ENCODE assay signal across 1 cellular context in the genomic region with DNA sequence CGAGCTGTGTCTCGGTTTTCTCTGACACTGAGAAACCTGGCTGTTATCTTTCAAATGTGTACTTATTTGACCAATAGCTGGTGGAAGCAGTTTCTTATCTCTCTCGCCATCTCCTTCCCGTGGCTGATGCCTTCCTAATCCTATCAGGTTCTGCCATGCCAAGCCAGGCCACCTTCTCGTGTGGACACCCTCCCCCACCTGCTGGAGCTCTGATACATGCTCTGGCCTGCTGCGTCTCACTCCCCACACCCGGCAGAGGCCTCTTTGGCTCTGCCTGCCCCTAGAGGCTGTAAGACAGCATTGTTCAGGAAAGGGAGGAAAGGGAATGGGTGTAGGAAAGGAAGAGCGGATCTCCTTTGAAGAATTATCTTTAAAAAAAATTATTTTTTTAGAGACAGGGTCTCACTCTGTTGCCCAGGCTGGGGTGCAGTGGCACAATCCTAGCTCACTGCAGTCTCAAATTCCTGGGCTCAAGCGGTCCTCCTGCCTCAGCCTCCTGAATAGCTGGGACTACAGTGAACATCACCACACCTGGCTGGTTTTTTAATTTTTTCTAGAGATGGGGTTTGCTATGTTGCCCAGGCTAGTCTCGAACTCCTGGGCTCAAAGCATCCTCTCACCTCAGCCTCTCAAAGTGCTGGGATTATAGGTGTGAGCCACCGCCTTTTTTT.
TF ChIP-seq lines count a peak whose summit lies in the region.

No MANE protein-coding gene starts in this region.

TF ChIP-seq in HepG2, 621 proteins besides CTCF, POLR2A, EP300 and RAD21 (continued from another document and continues in another):
- TF ChIP-seq, protein P1, sequence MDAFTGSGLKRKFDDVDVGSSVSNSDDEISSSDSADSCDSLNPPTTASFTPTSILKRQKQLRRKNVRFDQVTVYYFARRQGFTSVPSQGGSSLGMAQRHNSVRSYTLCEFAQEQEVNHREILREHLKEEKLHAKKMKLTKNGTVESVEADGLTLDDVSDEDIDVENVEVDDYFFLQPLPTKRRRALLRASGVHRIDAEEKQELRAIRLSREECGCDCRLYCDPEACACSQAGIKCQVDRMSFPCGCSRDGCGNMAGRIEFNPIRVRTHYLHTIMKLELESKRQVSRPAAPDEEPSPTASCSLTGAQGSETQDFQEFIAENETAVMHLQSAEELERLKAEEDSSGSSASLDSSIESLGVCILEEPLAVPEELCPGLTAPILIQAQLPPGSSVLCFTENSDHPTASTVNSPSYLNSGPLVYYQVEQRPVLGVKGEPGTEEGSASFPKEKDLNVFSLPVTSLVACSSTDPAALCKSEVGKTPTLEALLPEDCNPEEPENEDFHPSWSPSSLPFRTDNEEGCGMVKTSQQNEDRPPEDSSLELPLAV (CRISPR knock-in tag; conservative IDR thresholded peaks at IDR 0.05; ENCODE audit: low read depth) = no peak
- TF ChIP-seq RXRB (CRISPR knock-in tag; IDR thresholded peaks at IDR 0.05; ENCODE audit: borderline replicate concordance) = peak; percentile 58; the same call in 1 of the 2 replicates
- TF ChIP-seq, protein P2, sequence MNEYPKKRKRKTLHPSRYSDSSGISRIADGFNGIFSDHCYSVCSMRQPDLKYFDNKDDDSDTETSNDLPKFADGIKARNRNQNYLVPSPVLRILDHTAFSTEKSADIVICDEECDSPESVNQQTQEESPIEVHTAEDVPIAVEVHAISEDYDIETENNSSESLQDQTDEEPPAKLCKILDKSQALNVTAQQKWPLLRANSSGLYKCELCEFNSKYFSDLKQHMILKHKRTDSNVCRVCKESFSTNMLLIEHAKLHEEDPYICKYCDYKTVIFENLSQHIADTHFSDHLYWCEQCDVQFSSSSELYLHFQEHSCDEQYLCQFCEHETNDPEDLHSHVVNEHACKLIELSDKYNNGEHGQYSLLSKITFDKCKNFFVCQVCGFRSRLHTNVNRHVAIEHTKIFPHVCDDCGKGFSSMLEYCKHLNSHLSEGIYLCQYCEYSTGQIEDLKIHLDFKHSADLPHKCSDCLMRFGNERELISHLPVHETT (CRISPR knock-in tag; conservative IDR thresholded peaks at IDR 0.05) = 0 out of 2 replicates have a peak, but pooled peaks have one; percentile 51
- no peak for TF ChIP-seq PAX8 (CRISPR knock-in tag; IDR thresholded peaks at IDR 0.05; ENCODE audit: borderline replicate concordance)
- no peak for TF ChIP-seq KLF16 (CRISPR knock-in tag; IDR thresholded peaks at IDR 0.05)
- no peak for TF ChIP-seq AKAP8 (CRISPR knock-in tag; IDR thresholded peaks at IDR 0.05)
- no peak for TF ChIP-seq MAFG (CRISPR knock-in tag; IDR thresholded peaks at IDR 0.05)
- TF ChIP-seq, protein P3, sequence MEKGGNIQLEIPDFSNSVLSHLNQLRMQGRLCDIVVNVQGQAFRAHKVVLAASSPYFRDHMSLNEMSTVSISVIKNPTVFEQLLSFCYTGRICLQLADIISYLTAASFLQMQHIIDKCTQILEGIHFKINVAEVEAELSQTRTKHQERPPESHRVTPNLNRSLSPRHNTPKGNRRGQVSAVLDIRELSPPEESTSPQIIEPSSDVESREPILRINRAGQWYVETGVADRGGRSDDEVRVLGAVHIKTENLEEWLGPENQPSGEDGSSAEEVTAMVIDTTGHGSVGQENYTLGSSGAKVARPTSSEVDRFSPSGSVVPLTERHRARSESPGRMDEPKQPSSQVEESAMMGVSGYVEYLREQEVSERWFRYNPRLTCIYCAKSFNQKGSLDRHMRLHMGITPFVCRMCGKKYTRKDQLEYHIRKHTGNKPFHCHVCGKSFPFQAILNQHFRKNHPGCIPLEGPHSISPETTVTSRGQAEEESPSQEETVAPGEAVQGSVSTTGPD (CRISPR knock-in tag; IDR thresholded peaks at IDR 0.05) = no peak
- TF ChIP-seq CENPT (CRISPR knock-in tag; IDR thresholded peaks at IDR 0.05; ENCODE audit: low read depth) = no peak
- TF ChIP-seq ZNF331 (CRISPR knock-in tag; IDR thresholded peaks at IDR 0.05) = peak; percentile 66; the same call in 1 of the 2 replicates
- TF ChIP-seq, protein P4, sequence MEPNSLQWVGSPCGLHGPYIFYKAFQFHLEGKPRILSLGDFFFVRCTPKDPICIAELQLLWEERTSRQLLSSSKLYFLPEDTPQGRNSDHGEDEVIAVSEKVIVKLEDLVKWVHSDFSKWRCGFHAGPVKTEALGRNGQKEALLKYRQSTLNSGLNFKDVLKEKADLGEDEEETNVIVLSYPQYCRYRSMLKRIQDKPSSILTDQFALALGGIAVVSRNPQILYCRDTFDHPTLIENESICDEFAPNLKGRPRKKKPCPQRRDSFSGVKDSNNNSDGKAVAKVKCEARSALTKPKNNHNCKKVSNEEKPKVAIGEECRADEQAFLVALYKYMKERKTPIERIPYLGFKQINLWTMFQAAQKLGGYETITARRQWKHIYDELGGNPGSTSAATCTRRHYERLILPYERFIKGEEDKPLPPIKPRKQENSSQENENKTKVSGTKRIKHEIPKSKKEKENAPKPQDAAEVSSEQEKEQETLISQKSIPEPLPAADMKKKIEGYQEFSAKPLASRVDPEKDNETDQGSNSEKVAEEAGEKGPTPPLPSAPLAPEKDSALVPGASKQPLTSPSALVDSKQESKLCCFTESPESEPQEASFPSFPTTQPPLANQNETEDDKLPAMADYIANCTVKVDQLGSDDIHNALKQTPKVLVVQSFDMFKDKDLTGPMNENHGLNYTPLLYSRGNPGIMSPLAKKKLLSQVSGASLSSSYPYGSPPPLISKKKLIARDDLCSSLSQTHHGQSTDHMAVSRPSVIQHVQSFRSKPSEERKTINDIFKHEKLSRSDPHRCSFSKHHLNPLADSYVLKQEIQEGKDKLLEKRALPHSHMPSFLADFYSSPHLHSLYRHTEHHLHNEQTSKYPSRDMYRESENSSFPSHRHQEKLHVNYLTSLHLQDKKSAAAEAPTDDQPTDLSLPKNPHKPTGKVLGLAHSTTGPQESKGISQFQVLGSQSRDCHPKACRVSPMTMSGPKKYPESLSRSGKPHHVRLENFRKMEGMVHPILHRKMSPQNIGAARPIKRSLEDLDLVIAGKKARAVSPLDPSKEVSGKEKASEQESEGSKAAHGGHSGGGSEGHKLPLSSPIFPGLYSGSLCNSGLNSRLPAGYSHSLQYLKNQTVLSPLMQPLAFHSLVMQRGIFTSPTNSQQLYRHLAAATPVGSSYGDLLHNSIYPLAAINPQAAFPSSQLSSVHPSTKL (CRISPR knock-in tag; IDR thresholded peaks at IDR 0.05) = peak; percentile 52; the same call in 1 of the 2 replicates
- no peak for TF ChIP-seq ZNF20 (CRISPR knock-in tag; IDR thresholded peaks at IDR 0.05)
- TF ChIP-seq, protein P5, sequence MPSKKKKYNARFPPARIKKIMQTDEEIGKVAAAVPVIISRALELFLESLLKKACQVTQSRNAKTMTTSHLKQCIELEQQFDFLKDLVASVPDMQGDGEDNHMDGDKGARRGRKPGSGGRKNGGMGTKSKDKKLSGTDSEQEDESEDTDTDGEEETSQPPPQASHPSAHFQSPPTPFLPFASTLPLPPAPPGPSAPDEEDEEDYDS (CRISPR knock-in tag; IDR thresholded peaks at IDR 0.05) = 0 out of 2 replicates have a peak, but pooled peaks have one; percentile 44
- no peak for TF ChIP-seq ZNF326 (CRISPR knock-in tag; IDR thresholded peaks at IDR 0.05; ENCODE audit: borderline replicate concordance)
- no peak for TF ChIP-seq ZFP36L2 (CRISPR knock-in tag; IDR thresholded peaks at IDR 0.05)
- TF ChIP-seq, protein P6, sequence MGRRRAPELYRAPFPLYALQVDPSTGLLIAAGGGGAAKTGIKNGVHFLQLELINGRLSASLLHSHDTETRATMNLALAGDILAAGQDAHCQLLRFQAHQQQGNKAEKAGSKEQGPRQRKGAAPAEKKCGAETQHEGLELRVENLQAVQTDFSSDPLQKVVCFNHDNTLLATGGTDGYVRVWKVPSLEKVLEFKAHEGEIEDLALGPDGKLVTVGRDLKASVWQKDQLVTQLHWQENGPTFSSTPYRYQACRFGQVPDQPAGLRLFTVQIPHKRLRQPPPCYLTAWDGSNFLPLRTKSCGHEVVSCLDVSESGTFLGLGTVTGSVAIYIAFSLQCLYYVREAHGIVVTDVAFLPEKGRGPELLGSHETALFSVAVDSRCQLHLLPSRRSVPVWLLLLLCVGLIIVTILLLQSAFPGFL (CRISPR knock-in tag; IDR thresholded peaks at IDR 0.05) = no peak
- TF ChIP-seq, protein P7, sequence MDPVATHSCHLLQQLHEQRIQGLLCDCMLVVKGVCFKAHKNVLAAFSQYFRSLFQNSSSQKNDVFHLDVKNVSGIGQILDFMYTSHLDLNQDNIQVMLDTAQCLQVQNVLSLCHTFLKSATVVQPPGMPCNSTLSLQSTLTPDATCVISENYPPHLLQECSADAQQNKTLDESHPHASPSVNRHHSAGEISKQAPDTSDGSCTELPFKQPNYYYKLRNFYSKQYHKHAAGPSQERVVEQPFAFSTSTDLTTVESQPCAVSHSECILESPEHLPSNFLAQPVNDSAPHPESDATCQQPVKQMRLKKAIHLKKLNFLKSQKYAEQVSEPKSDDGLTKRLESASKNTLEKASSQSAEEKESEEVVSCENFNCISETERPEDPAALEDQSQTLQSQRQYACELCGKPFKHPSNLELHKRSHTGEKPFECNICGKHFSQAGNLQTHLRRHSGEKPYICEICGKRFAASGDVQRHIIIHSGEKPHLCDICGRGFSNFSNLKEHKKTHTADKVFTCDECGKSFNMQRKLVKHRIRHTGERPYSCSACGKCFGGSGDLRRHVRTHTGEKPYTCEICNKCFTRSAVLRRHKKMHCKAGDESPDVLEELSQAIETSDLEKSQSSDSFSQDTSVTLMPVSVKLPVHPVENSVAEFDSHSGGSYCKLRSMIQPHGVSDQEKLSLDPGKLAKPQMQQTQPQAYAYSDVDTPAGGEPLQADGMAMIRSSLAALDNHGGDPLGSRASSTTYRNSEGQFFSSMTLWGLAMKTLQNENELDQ (CRISPR knock-in tag; IDR thresholded peaks at IDR 0.05; ENCODE audit: borderline replicate concordance) = no peak
- TF ChIP-seq ZNF235 (CRISPR knock-in tag; IDR thresholded peaks at IDR 0.05; ENCODE audit: borderline replicate concordance) = no peak
- no peak for TF ChIP-seq HIVEP1 (CRISPR knock-in tag; IDR thresholded peaks at IDR 0.05)
- no peak for TF ChIP-seq ZNF234 (CRISPR knock-in tag; conservative IDR thresholded peaks at IDR 0.05)
- peak; percentile 49; the same call in 1 of the 2 replicates for TF ChIP-seq ZFY (CRISPR knock-in tag; IDR thresholded peaks at IDR 0.05)
- TF ChIP-seq, protein P8, sequence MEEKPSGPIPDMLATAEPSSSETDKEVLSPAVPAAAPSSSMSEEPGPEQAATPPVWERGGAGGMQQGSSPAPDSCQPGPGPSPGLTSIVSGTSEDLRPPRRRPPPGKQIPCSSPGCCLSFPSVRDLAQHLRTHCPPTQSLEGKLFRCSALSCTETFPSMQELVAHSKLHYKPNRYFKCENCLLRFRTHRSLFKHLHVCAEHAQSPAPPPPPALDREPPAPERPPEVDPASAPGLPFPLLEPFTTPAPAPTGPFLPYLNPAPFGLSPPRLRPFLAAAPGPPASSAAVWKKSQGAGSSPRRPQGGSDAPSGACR (CRISPR knock-in tag; IDR thresholded peaks at IDR 0.05) = 0 out of 2 replicates have a peak, but pooled peaks have one; percentile 51
- no peak for TF ChIP-seq ZNF547 (CRISPR knock-in tag; IDR thresholded peaks at IDR 0.05)
- TF ChIP-seq NFE2L2 (IDR thresholded peaks at IDR 0.05; ENCODE audit: low read length) = no peak
- no peak for TF ChIP-seq KAT2B (IDR thresholded peaks at IDR 0.05; ENCODE audit: borderline replicate concordance, low read depth, low read length)
- peak; percentile 47; the same call in 1 of the 2 replicates for TF ChIP-seq SPEN (CRISPR knock-in tag; IDR thresholded peaks at IDR 0.05; ENCODE audit: low read depth)
- peak; percentile 73; the same call in 1 of the 2 replicates for TF ChIP-seq KDM2A (CRISPR knock-in tag; IDR thresholded peaks at IDR 0.05; ENCODE audit: borderline replicate concordance, low read depth)
- TF ChIP-seq CBX1 (IDR thresholded peaks at IDR 0.05; ENCODE audit: low read depth) = no peak
- no peak for TF ChIP-seq GFI1 (CRISPR knock-in tag; IDR thresholded peaks at IDR 0.05; ENCODE audit: borderline replicate concordance)
- TF ChIP-seq, protein P9, sequence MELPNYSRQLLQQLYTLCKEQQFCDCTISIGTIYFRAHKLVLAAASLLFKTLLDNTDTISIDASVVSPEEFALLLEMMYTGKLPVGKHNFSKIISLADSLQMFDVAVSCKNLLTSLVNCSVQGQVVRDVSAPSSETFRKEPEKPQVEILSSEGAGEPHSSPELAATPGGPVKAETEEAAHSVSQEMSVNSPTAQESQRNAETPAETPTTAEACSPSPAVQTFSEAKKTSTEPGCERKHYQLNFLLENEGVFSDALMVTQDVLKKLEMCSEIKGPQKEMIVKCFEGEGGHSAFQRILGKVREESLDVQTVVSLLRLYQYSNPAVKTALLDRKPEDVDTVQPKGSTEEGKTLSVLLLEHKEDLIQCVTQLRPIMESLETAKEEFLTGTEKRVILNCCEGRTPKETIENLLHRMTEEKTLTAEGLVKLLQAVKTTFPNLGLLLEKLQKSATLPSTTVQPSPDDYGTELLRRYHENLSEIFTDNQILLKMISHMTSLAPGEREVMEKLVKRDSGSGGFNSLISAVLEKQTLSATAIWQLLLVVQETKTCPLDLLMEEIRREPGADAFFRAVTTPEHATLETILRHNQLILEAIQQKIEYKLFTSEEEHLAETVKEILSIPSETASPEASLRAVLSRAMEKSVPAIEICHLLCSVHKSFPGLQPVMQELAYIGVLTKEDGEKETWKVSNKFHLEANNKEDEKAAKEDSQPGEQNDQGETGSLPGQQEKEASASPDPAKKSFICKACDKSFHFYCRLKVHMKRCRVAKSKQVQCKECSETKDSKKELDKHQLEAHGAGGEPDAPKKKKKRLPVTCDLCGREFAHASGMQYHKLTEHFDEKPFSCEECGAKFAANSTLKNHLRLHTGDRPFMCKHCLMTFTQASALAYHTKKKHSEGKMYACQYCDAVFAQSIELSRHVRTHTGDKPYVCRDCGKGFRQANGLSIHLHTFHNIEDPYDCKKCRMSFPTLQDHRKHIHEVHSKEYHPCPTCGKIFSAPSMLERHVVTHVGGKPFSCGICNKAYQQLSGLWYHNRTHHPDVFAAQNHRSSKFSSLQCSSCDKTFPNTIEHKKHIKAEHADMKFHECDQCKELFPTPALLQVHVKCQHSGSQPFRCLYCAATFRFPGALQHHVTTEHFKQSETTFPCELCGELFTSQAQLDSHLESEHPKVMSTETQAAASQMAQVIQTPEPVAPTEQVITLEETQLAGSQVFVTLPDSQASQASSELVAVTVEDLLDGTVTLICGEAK (IDR thresholded peaks at IDR 0.05) = no peak
- TF ChIP-seq, protein P9 (CRISPR knock-in tag; IDR thresholded peaks at IDR 0.05) = no peak
